In the genomic region with DNA sequence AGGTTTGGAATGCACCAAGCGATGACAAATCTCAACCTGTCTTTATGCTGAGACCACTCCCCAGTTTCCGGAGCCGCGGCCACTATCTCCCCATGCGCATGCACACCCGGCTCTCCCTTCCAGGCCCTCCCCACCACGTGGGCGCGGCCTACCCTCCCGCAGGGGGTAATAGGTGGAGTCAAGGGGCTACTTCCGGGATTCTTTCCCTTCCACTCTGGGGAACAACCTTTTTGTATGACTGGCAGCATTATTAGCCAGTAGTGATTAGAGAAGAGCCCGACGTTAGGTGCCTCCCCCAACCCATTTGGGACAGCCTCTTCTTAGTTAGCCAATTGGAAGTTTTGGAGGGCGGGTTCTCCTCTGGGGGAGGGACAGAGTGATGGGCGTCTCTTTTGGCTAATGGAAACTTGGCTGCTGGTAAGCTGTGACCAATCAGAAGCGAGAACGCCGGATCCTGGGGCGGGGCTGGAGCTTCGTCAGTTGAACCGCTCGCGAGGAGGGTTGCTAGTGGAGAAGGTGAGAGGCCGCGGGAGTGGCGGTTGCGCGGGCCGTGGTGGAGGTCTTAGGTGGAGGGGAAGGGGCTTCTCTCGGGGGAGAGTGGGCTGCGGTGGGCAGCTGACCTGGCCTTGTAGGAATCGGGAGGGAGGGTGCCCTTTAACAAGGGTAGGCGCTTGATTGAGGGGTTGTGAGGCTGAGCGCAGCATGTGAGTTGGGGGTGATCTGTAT, we compare ENCODE assay signal across 8 cellular contexts. TPM values are rescaled to one million over a fixed set of nuclear protein-coding genes. Genes with fewer than 3 reads are reported as not detected.
A peak's percentile ranks its signal among the peaks of the same experiment; 100 is the strongest.
DNase-seq lines count a peak whose midpoint lies in the region; ATAC-seq, FAIRE-seq and TF ChIP-seq lines count a peak whose summit lies in the region.

A gene with protein sequence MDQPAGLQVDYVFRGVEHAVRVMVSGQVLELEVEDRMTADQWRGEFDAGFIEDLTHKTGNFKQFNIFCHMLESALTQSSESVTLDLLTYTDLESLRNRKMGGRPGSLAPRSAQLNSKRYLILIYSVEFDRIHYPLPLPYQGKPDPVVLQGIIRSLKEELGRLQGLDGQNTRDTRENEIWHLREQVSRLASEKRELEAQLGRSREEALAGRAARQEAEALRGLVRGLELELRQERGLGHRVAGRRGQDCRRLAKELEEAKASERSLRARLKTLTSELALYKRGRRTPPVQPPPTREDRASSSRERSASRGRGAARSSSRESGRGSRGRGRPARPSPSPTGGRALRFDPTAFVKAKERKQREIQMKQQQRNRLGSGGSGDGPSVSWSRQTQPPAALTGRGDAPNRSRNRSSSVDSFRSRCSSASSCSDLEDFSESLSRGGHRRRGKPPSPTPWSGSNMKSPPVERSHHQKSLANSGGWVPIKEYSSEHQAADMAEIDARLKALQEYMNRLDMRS (plus strand): TSS at position 479 of the 726 bp plus-strand sequence. CDS start 7,552 bp downstream, outside the sequence.

- TF ChIP-seq CTCF in GM10266 (IDR thresholded peaks at IDR 0.05; ENCODE audit: control insufficient read depth, insufficient read depth, low read depth, missing control alignments) (no peak), pancreas (IDR thresholded peaks at IDR 0.05) (no peak), transverse colon (IDR thresholded peaks at IDR 0.05) (no peak)

- in situ Hi-C loops in transverse colon (cut with MboI; ENCODE audit: low pct_ligation_motif_present in 1 of 4, low pct_unique_long_range_greater_than_20kb in 1 of 4, low sequenced_read_pairs in 3 of 4), result no loop called here

- DNase-seq in GM10266 (ENCODE audit: extremely low spot score) (peak; percentile 97), NCI-H1105 (lab: John Stamatoyannopoulos, UW) (peak; percentile 99), SKM-1 (lab: John Stamatoyannopoulos, UW; ENCODE audit: unreplicated experiment) (peak; percentile 85), Right ventricle myocardium superior (peak; percentile 95), pancreas (peak; percentile 90 to 98 (median 96)), transverse colon (peak; percentile 97)
- peak; percentile 93 for DNase-seq in activated naive CD8-positive, alpha-beta T cell treated with anti-CD3 and anti-CD28 coated beads for 36 hours

- H3K27ac ChIP-seq in pancreas, result peak within 1 kb of the TSS; percentile 26 to 68 (median 43)
- peak within 1 kb of the TSS; percentile 76 to 92 (median 85) for H3K27ac ChIP-seq in transverse colon

- no peaks in the 10 kb centered on the region for H3K27me3 ChIP-seq in pancreas
- peaks cover 8% of the 10 kb centered on the region for H3K27me3 ChIP-seq in transverse colon

- FAIRE-seq in pancreas (lab: Jason Lieb, UNC), result peak; percentile 98

- peaks cover 0 to 6% (median 5%) of the 10 kb centered on the region in 3 donors for H3K4me1 ChIP-seq in pancreas
- peaks cover 9 to 14% (median 10%) of the 10 kb centered on the region in 4 donors for H3K4me1 ChIP-seq in transverse colon

- H3K9me3 ChIP-seq in pancreas (no peaks in the 10 kb centered on the region), transverse colon (no peaks in the 10 kb centered on the region)

- intact Hi-C loops in Right ventricle myocardium superior (cut with DNase I) (loop anchor here (5.0 kb wide), 1 partner anchor 93 kb away; a partner anchor contains a TSS), pancreas (cut with DNase I) (no loop called here), transverse colon (cut with DNase I; ENCODE audit: low total_unique reads) (loop anchor here (5.0 kb wide), 1 partner anchor 912 kb away; no protein-coding TSS in a partner anchor)

- H3K4me3 ChIP-seq in pancreas, result peak within 1 kb of the TSS; percentile 35 to 80 (median 60)
- peak within 1 kb of the TSS; percentile 61 to 96 (median 78) for H3K4me3 ChIP-seq in transverse colon

- 0% methylated on average over 34 of the region's 34 CpGs for WGBS in pancreas, 2 donors
- WGBS in transverse colon (ENCODE audit: low coverage in 1 of 2), 2 donors, result 0% methylated on average over 2 to 34 of the region's 34 CpGs

- no peak within 1 kb of the TSS for H3K4me3 Mint-ChIP-seq in activated naive CD8-positive, alpha-beta T cell treated with anti-CD3 and anti-CD28 coated beads for 36 hours

- no peaks in the 10 kb centered on the region for H3K9me3 Mint-ChIP-seq in activated naive CD8-positive, alpha-beta T cell treated with anti-CD3 and anti-CD28 coated beads for 36 hours

- peaks cover 9% of the 10 kb centered on the region for H3K27me3 Mint-ChIP-seq in activated naive CD8-positive, alpha-beta T cell treated with anti-CD3 and anti-CD28 coated beads for 36 hours

- peak within 1 kb of the TSS; percentile 14 for H3K27ac Mint-ChIP-seq in activated naive CD8-positive, alpha-beta T cell treated with anti-CD3 and anti-CD28 coated beads for 36 hours

- no peak for TF ChIP-seq EP300 in transverse colon (IDR thresholded peaks at IDR 0.05; ENCODE audit: low read depth)

- TF ChIP-seq POLR2A in transverse colon (IDR thresholded peaks at IDR 0.05), result peak; percentile 93

- peaks cover 26% of the 10 kb centered on the region for H3K4me1 Mint-ChIP-seq in activated naive CD8-positive, alpha-beta T cell treated with anti-CD3 and anti-CD28 coated beads for 36 hours

- peak; percentile 94 for ATAC-seq in HG02623 (IDR thresholded peaks at IDR 0.05; ENCODE audit: unreplicated experiment)
- ATAC-seq in Right ventricle myocardium superior (ENCODE audit: poor library complexity), result peak; percentile 98
- ATAC-seq in pancreas, result peak; percentile 97 to 100 (median 98)

- peaks cover 9% of the 10 kb centered on the region for H3K36me3 Mint-ChIP-seq in activated naive CD8-positive, alpha-beta T cell treated with anti-CD3 and anti-CD28 coated beads for 36 hours

- H3K36me3 ChIP-seq in pancreas (no peaks in the 10 kb centered on the region), transverse colon (no peaks in the 10 kb centered on the region)

RNA-seq across cellular contexts. Expression of the gene that starts here (rescaled TPM):
- 10 to 100 TPM; 17.8 to 18.4 TPM for total RNA-seq in activated naive CD8-positive, alpha-beta T cell treated with anti-CD3 and anti-CD28 coated beads for 36 hours
- total RNA-seq in Right ventricle myocardium superior (6.8 TPM), pancreas (10 to 100 TPM in 1 of 6 donors, 1 to 10 TPM in 5; 4.9 to 13.4 (median 8.4) TPM), transverse colon (10 to 100 TPM in 2 of 4 donors, 1 to 10 TPM in 2; 7.8 to 18.7 (median 10.6) TPM)
- polyA plus RNA-seq in pancreas, result 10 to 100 TPM; 18.5 to 19.9 TPM

Comparison
In these comparisons a context has a peak if more than half of its experiments do, and no peak if none do; other contexts are left out.
1. Peak in every context shown above with its lines: DNase-seq, ATAC-seq, H3K4me3 ChIP-seq and H3K27ac ChIP-seq.
2. intact Hi-C loops: an anchor here in Right ventricle myocardium superior (5.0 kb wide) and transverse colon (5.0 kb wide); none called in pancreas.